Comparison of ENCODE assay signal across 30 cellular contexts in the genomic region with DNA sequence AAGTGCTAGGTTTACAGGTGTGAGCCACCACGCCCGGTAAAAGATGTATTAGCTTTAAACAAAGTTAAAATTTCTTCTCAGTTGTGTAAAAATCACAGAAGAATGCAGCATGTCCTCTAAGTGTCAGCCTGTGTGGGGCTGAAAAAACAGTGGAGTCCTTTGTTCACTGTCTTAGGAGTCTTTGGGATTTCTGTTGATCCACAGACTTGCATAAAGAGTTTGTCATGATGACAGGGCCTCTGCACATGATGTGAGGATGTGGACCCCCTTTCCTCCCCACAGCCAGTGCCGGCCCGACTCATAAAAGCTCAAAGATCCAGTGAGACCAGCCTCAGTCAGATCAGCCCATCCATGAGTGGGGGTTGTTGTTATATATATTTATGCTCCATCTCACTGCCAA. TPM values are rescaled to one million over a fixed set of nuclear protein-coding genes. Genes with fewer than 3 reads are reported as not detected.
"Had no signal": no experiment of that assay in that cellular context is flagged by ENCODE, and none has a peak within 500 bp of the region (broad histone marks: within the 10 kb centered on the region; RNA-seq: fewer than 3 reads in every experiment).

No MANE protein-coding gene starts in this region.

- ATAC-seq: activated CD4-positive, CD25-positive, alpha-beta regulatory T cell treated with anti-CD3 and anti-CD28 coated beads, Interleukin-2, amount 50 U/mL, for 24 hours; activated CD8-positive, alpha-beta T cell treated with anti-CD3 and anti-CD28 coated beads for 36 hours; Panc1; Right ventricle myocardium inferior had no signal

- H3K4me1 Mint-ChIP-seq: activated naive CD8-positive, alpha-beta T cell treated with anti-CD3 and anti-CD28 coated beads, Interleukin-2, amount 10 ng/mL, durations not matched to agents 7 days and 5 days had no signal

- H3K27me3 Mint-ChIP-seq: activated CD8-positive, alpha-beta T cell treated with anti-CD3 and anti-CD28 coated beads for 36 hours had no signal

- H3K4me3 Mint-ChIP-seq: activated CD8-positive, alpha-beta T cell treated with anti-CD3 and anti-CD28 coated beads for 36 hours; activated naive CD8-positive, alpha-beta T cell treated with anti-CD3 and anti-CD28 coated beads, Interleukin-2, amount 10 ng/mL, durations not matched to agents 7 days and 5 days; T-helper 1 cell treated with Interleukin-12 subunit alpha and Interleukin-12 subunit beta and Interleukin-4 antibody, amounts not matched to agents 30 μg/mL and 1 μg/mL, for 36 hours had no signal

- H3K27ac ChIP-seq: adrenal gland, breast epithelium, SJCRH30 had no signal

- H3K27ac Mint-ChIP-seq: activated CD8-positive, alpha-beta T cell treated with anti-CD3 and anti-CD28 coated beads for 36 hours; activated naive CD8-positive, alpha-beta T cell treated with anti-CD3 and anti-CD28 coated beads, Interleukin-2, amount 10 ng/mL, durations not matched to agents 7 days and 5 days; T-helper 1 cell treated with Interleukin-12 subunit alpha and Interleukin-12 subunit beta and Interleukin-4 antibody, amounts not matched to agents 30 μg/mL and 1 μg/mL, for 36 hours had no signal

- DNase-seq: activated CD4-positive, alpha-beta T cell treated with anti-CD3 and anti-CD28 coated beads for 4 hours; activated CD8-positive, alpha-beta memory T cell treated with anti-CD3 and anti-CD28 coated beads, Interleukin-2, amount 50 U/mL, for 48 hours; activated CD8-positive, alpha-beta T cell treated with anti-CD3 and anti-CD28 coated beads for 36 hours; activated naive CD4-positive, alpha-beta T cell treated with anti-CD3 and anti-CD28 coated beads, Interleukin-2, amount 50 U/mL, for 16 hours; activated naive CD8-positive, alpha-beta T cell treated with anti-CD3 and anti-CD28 coated beads, Interleukin-2, amount 10 ng/mL, durations not matched to agents 7 days and 5 days; activated T-cell treated with anti-CD3 and anti-CD28 coated beads, Interleukin-2, amount 50 U/mL, for 1 hour; adrenal gland; aorta; central memory CD4-positive, alpha-beta T cell; KBM-7; MV-4-11; NCI-H1092 treated with DMSO at 0.1 percent for 48 hours; NCI-H1417 treated with DMSO at 0.1 percent for 48 hours; NCI-H1694; NCI-H2029; NCI-H2107; NCI-H2171 treated with DMSO at 0.1 percent for 48 hours; NCI-H226; NCI-H510A; NCI-H526 treated with DMSO at 0.1 percent for 48 hours; NCI-H82; OCI-M1; RPMI8226; SJCRH30 had no signal

- H3K9me3 Mint-ChIP-seq: activated naive CD8-positive, alpha-beta T cell treated with anti-CD3 and anti-CD28 coated beads, Interleukin-2, amount 10 ng/mL, durations not matched to agents 7 days and 5 days; T-helper 1 cell treated with Interleukin-12 subunit alpha and Interleukin-12 subunit beta and Interleukin-4 antibody, amounts not matched to agents 30 μg/mL and 1 μg/mL, for 36 hours had no signal

- H3K36me3 Mint-ChIP-seq: activated naive CD8-positive, alpha-beta T cell treated with anti-CD3 and anti-CD28 coated beads, Interleukin-2, amount 10 ng/mL, durations not matched to agents 7 days and 5 days had no signal

RNA-seq across cellular contexts. Expression of a gene that starts 49.0 kb away (rescaled TPM):
- total RNA-seq: LHCN-M2, SJCRH30 had no signal
